In the genomic region with DNA sequence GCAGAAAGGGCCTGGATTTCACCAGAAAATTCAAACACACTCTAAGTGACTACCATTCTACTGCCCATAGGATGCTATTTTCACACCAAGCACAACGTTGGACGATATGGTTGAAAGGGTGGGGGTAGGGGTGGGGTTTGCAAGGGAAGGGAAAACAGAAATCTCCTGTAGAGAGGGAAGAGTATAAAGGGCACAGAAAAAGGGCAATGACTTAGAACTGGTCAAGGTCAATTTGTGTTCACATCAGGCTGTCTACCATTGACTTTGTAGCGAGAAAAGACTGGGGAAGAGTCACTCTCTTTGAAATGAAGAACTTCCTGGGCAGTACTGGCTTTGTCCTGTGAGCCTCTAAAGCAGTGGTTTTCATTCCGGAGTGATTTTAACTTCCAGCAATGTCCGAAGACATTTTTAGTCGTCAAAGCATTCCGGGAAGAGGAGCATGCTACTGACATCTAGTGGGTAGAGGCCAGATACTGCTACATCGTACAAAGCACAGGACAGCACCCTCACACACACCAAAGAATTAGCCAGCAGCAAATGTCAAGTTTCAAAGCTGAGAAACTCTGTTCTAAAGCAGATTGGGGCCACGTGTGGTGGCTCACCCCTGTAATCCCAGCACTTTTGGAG, we compare ENCODE assay signal across 9 cellular contexts. TPM values are rescaled to one million over a fixed set of nuclear protein-coding genes. Genes with fewer than 3 reads are reported as not detected.
DNase-seq lines count a peak whose midpoint lies in the region; ATAC-seq and TF ChIP-seq lines count a peak whose summit lies in the region.
"Had no signal": no experiment of that assay in that cellular context is flagged by ENCODE, and none has a peak within 500 bp of the region (broad histone marks: within the 10 kb centered on the region; RNA-seq: fewer than 3 reads in every experiment).

No MANE protein-coding gene starts in this region.

- TF ChIP-seq POLR2A in erythroblast (IDR thresholded peaks at IDR 0.05; ENCODE audit: low read length), result no peak

- DNase-seq in NCI-H748 (lab: John Stamatoyannopoulos, UW; ENCODE audit: unreplicated experiment) (peak; percentile 12), NCI-H748 treated with DMSO at 0.1 percent for 48 hours (lab: John Stamatoyannopoulos, UW) (no peak), NCI-H460 (ENCODE audit: extremely low read depth, low read depth) (peak; percentile 35), erythroblast (lab: John Stamatoyannopoulos, UW) (peak; percentile 1), retina (peak; percentile 5), NCI-H2171 treated with DMSO at 0.1 percent for 48 hours (lab: John Stamatoyannopoulos, UW) (no peak)
- DNase-seq: esophagus squamous epithelium had no signal

- ATAC-seq in HG02840 (IDR thresholded peaks at IDR 0.05; ENCODE audit: low FRiP score, unreplicated experiment), result no peak
- ATAC-seq in HG02642 (IDR thresholded peaks at IDR 0.05; ENCODE audit: poor library complexity, unreplicated experiment), result no peak

RNA-seq across cellular contexts. Expression of a gene that starts 48.4 kb away (rescaled TPM):
- not detected in 2 replicates for total RNA-seq in NCI-H460 (2014; rRNA removed; shearing (Covaris generic))
- not detected in 2 replicates for polyA plus RNA-seq in NCI-H460 (2014; cell fraction: nucleus; rRNA removed)

Comparison
In these comparisons a context has a peak if more than half of its experiments do, and no peak if none do; other contexts are left out.
1. DNase-seq: peak in NCI-H748 (single experiment), NCI-H460 (single experiment), erythroblast (2 of 2) and retina (single experiment); none in NCI-H748 treated with DMSO at 0.1 percent for 48 hours (single experiment) and NCI-H2171 treated with DMSO at 0.1 percent for 48 hours (single experiment).